1 cellular context compared by ENCODE assay signal in the genomic region with DNA sequence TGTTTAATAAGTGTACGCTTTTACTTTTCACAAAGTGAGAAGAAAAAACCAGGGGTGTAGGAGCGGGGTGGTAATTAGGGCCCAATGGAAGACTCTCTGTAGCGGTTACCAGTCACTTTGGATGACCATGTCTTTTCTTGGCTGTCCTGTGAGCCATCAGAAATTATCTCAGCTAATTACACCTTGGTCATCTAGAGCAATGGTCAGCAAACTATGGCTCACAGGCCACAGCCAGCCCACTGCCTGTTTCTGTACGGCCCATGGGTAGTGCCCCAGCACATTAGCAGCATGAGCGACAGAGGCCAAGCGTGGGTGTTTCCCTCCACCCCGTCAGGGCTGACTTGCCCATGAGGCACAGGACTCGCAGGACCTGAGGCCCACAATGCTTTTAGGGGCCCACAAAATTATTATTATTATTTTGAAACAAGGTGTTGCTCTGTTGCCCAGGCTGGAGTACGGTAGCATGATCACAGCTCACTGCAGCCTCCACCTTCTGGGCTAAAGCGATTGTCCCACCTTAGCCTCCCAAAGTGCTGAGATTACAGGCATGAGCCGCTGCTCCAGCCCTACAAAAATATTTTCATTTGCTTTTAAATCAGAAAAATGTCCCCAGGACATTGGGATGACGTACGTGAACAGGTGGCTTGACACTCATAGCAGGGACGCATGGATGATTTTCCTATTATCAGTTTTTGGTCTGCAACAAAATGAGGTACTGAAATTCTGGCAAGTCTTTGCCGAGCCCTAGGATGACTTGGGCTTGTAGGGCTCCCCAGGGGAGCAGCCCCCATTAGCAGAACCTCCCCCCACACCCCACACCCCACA.
TF ChIP-seq lines count a peak whose summit lies in the region.

No MANE protein-coding gene starts in this region.

TF ChIP-seq in GM23338, 12 proteins besides CTCF, POLR2A, EP300 and RAD21 (continued from another document):
- TF ChIP-seq, protein P1, sequence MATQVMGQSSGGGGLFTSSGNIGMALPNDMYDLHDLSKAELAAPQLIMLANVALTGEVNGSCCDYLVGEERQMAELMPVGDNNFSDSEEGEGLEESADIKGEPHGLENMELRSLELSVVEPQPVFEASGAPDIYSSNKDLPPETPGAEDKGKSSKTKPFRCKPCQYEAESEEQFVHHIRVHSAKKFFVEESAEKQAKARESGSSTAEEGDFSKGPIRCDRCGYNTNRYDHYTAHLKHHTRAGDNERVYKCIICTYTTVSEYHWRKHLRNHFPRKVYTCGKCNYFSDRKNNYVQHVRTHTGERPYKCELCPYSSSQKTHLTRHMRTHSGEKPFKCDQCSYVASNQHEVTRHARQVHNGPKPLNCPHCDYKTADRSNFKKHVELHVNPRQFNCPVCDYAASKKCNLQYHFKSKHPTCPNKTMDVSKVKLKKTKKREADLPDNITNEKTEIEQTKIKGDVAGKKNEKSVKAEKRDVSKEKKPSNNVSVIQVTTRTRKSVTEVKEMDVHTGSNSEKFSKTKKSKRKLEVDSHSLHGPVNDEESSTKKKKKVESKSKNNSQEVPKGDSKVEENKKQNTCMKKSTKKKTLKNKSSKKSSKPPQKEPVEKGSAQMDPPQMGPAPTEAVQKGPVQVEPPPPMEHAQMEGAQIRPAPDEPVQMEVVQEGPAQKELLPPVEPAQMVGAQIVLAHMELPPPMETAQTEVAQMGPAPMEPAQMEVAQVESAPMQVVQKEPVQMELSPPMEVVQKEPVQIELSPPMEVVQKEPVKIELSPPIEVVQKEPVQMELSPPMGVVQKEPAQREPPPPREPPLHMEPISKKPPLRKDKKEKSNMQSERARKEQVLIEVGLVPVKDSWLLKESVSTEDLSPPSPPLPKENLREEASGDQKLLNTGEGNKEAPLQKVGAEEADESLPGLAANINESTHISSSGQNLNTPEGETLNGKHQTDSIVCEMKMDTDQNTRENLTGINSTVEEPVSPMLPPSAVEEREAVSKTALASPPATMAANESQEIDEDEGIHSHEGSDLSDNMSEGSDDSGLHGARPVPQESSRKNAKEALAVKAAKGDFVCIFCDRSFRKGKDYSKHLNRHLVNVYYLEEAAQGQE (IDR thresholded peaks at IDR 0.05; ENCODE audit: unreplicated experiment) = no peak
- TF ChIP-seq ZNF114 (CRISPR knock-in tag; IDR thresholded peaks at IDR 0.05) (no peak), POLR2AphosphoS5 (IDR thresholded peaks at IDR 0.05; ENCODE audit: low read depth) (no peak), EZH2phosphoT487 (IDR thresholded peaks at IDR 0.05; ENCODE audit: unreplicated experiment) (no peak), ZNF331 (CRISPR knock-in tag; IDR thresholded peaks at IDR 0.05; ENCODE audit: low read depth) (no peak), JUNB (IDR thresholded peaks at IDR 0.05; ENCODE audit: unreplicated experiment) (no peak)
- TF ChIP-seq, protein P2, sequence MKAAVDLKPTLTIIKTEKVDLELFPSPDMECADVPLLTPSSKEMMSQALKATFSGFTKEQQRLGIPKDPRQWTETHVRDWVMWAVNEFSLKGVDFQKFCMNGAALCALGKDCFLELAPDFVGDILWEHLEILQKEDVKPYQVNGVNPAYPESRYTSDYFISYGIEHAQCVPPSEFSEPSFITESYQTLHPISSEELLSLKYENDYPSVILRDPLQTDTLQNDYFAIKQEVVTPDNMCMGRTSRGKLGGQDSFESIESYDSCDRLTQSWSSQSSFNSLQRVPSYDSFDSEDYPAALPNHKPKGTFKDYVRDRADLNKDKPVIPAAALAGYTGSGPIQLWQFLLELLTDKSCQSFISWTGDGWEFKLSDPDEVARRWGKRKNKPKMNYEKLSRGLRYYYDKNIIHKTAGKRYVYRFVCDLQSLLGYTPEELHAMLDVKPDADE (IDR thresholded peaks at IDR 0.05) = no peak
- TF ChIP-seq, protein P3, sequence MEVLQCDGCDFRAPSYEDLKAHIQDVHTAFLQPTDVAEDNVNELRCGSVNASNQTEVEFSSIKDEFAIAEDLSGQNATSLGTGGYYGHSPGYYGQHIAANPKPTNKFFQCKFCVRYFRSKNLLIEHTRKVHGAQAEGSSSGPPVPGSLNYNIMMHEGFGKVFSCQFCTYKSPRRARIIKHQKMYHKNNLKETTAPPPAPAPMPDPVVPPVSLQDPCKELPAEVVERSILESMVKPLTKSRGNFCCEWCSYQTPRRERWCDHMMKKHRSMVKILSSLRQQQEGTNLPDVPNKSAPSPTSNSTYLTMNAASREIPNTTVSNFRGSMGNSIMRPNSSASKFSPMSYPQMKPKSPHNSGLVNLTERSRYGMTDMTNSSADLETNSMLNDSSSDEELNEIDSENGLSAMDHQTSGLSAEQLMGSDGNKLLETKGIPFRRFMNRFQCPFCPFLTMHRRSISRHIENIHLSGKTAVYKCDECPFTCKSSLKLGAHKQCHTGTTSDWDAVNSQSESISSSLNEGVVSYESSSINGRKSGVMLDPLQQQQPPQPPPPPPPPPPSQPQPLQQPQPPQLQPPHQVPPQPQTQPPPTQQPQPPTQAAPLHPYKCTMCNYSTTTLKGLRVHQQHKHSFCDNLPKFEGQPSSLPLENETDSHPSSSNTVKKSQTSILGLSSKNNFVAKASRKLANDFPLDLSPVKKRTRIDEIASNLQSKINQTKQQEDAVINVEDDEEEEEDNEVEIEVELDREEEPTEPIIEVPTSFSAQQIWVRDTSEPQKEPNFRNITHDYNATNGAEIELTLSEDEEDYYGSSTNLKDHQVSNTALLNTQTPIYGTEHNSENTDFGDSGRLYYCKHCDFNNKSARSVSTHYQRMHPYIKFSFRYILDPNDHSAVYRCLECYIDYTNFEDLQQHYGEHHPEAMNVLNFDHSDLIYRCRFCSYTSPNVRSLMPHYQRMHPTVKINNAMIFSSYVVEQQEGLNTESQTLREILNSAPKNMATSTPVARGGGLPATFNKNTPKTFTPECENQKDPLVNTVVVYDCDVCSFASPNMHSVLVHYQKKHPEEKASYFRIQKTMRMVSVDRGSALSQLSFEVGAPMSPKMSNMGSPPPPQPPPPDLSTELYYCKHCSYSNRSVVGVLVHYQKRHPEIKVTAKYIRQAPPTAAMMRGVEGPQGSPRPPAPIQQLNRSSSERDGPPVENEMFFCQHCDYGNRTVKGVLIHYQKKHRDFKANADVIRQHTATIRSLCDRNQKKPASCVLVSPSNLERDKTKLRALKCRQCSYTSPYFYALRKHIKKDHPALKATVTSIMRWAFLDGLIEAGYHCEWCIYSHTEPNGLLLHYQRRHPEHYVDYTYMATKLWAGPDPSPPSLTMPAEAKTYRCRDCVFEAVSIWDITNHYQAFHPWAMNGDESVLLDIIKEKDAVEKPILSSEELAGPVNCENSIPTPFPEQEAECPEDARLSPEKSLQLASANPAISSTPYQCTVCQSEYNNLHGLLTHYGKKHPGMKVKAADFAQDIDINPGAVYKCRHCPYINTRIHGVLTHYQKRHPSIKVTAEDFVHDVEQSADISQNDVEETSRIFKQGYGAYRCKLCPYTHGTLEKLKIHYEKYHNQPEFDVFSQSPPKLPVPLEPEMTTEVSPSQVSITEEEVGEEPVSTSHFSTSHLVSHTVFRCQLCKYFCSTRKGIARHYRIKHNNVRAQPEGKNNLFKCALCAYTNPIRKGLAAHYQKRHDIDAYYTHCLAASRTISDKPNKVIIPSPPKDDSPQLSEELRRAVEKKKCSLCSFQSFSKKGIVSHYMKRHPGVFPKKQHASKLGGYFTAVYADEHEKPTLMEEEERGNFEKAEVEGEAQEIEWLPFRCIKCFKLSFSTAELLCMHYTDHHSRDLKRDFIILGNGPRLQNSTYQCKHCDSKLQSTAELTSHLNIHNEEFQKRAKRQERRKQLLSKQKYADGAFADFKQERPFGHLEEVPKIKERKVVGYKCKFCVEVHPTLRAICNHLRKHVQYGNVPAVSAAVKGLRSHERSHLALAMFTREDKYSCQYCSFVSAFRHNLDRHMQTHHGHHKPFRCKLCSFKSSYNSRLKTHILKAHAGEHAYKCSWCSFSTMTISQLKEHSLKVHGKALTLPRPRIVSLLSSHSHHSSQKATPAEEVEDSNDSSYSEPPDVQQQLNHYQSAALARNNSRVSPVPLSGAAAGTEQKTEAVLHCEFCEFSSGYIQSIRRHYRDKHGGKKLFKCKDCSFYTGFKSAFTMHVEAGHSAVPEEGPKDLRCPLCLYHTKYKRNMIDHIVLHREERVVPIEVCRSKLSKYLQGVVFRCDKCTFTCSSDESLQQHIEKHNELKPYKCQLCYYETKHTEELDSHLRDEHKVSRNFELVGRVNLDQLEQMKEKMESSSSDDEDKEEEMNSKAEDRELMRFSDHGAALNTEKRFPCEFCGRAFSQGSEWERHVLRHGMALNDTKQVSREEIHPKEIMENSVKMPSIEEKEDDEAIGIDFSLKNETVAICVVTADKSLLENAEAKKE (CRISPR knock-in tag; IDR thresholded peaks at IDR 0.05) = no peak
